8 cellular contexts compared by ENCODE assay signal in genomic region chr2:175111200-175111657, GRCh38. TPM values are rescaled to one million over a fixed set of nuclear protein-coding genes. Genes with fewer than 3 reads are reported as not detected.
A peak's percentile ranks its signal among the peaks of the same experiment; 100 is the strongest.
DNase-seq lines count a peak whose midpoint lies in the region; ATAC-seq and TF ChIP-seq lines count a peak whose summit lies in the region.

No MANE protein-coding gene starts in this region.

- H4K91ac ChIP-seq in IMR-90 (ENCODE audit: insufficient read depth, low read depth, low read length) (no peak overlapping the region), neuronal stem cell (ENCODE audit: low read depth, low read length, poor library complexity) (no peak overlapping the region)

- dilution Hi-C loops in IMR-90 (cut with HindIII; ENCODE audit: low sequenced_read_pairs, unreplicated experiment), result no loop called here

- H3K4me1 ChIP-seq in BE2C (no peaks in the 10 kb centered on the region), IMR-90 (ENCODE audit: control insufficient read depth, insufficient read depth, low read length) (peaks cover 4% of the 10 kb centered on the region), esophagus muscularis mucosa (no peaks in the 10 kb centered on the region), neuronal stem cell (ENCODE audit: control insufficient read depth in 2 of 2, insufficient read depth in 1 of 2, low read depth in 1 of 2, low read length in 2 of 2) (no peaks in the 10 kb centered on the region)

- no peak overlapping the region for H2BK20ac ChIP-seq in IMR-90 (ENCODE audit: low read depth, low read length)

- TF ChIP-seq POLR2A in IMR-90 (IDR thresholded peaks at IDR 0.05; ENCODE audit: low read depth, low read length) (no peak), esophagus muscularis mucosa (IDR thresholded peaks at IDR 0.05; ENCODE audit: low read depth) (no peak)

- H2BK5ac ChIP-seq in IMR-90 (ENCODE audit: low read depth, low read length, poor library complexity, severe bottlenecking) (no peak overlapping the region), neuronal stem cell (ENCODE audit: low read length) (no peak overlapping the region)

- WGBS in IMR-90 (ENCODE audit: extremely low coverage in 2 of 2, insufficient read length in 1 of 2), 2 experiments, result no CpG with 5 or more reads among the region's 3 CpGs
- 59% methylated on average over 3 of the region's 3 CpGs for WGBS in esophagus muscularis mucosa
- WGBS in neuronal stem cell (ENCODE audit: extremely low coverage in 2 of 2, insufficient read length in 2 of 2, insufficient replicate concordance in 1 of 2), 2 donors, result no CpG with 5 or more reads among the region's 3 CpGs

- no peak overlapping the region for H2AK9ac ChIP-seq in IMR-90 (replicated peaks; ENCODE audit: low read depth, low read length, poor library complexity)

- ATAC-seq in GM18517 (IDR thresholded peaks at IDR 0.05; ENCODE audit: unreplicated experiment) (peak; percentile 77), IMR-90 (ENCODE audit: low read depth) (peak; percentile 73), SK-N-SH treated with all-trans-retinoic acid at 6 μM for 48 hours (peak; percentile 84), HG02610 (IDR thresholded peaks at IDR 0.05; ENCODE audit: unreplicated experiment) (no peak)

- no peaks in the 10 kb centered on the region for H3K9me1 ChIP-seq in IMR-90 (ENCODE audit: insufficient read depth, low read length)

- peaks cover 5% of the 10 kb centered on the region; the same call in 1 of the 2 replicates for H4K20me1 ChIP-seq in IMR-90 (ENCODE audit: insufficient read depth, low read length)

- peak; percentile 45 for TF ChIP-seq CTCF in BE2C (IDR thresholded peaks at IDR 0.05; ENCODE audit: low read depth, low read length)
- TF ChIP-seq CTCF in IMR-90 (conservative IDR thresholded peaks at IDR 0.05; ENCODE audit: low read depth, low read length), result peak; percentile 64
- peak; percentile 73 to 76 (median 74) for TF ChIP-seq CTCF in esophagus muscularis mucosa (IDR thresholded peaks at IDR 0.05)

- H2BK15ac ChIP-seq in IMR-90 (ENCODE audit: low read depth, low read length) (no peak overlapping the region), neuronal stem cell (ENCODE audit: low read length) (no peak overlapping the region)

- H3K4ac ChIP-seq in IMR-90 (ENCODE audit: low read depth, low read length), result no peak overlapping the region
- no peak overlapping the region for H3K4ac ChIP-seq in neuronal stem cell (ENCODE audit: low read length)

- H3K18ac ChIP-seq in IMR-90 (ENCODE audit: low read depth, low read length) (no peak overlapping the region), neuronal stem cell (ENCODE audit: low read length) (no peak overlapping the region)

- no peak overlapping the region for H4K5ac ChIP-seq in IMR-90 (ENCODE audit: low read depth, low read length)

- H2AFZ ChIP-seq in IMR-90 (replicated peaks; ENCODE audit: low read length, poor library complexity) (no peak overlapping the region), neuronal stem cell (ENCODE audit: low read length) (no peak overlapping the region)

- peaks cover 8 to 11% of the 10 kb centered on the region in 2 experiments; a peak in 2 of 4 replicates for H3K79me1 ChIP-seq in IMR-90 (ENCODE audit: low read depth in 1 of 2, low read length in 2 of 2)
- H3K79me1 ChIP-seq in neuronal stem cell (ENCODE audit: low read depth, low read length), result peaks cover 2% of the 10 kb centered on the region

- no peak for TF ChIP-seq EP300 in esophagus muscularis mucosa (IDR thresholded peaks at IDR 0.05)

- no peak overlapping the region for H4K8ac ChIP-seq in IMR-90 (ENCODE audit: low read depth in 2 of 2, low read length in 2 of 2)
- no peak overlapping the region for H4K8ac ChIP-seq in neuronal stem cell (ENCODE audit: low read depth, low read length)

- in situ Hi-C loops in IMR-90 (cut with MboI; ENCODE audit: low sequenced_read_pairs), result no loop called here

- DNase-seq in BE2C (no peak), IMR-90 (peak; percentile 49), esophagus muscularis mucosa (ENCODE audit: extremely low spot score) (no peak), neuronal stem cell (ENCODE audit: low spot score) (peak; percentile 14)
- no peak for DNase-seq in stimulated activated naive CD4-positive, alpha-beta T cell treated with Interleukin-2 at 50 U/mL for 16 hours (lab: John Stamatoyannopoulos, UW)

- H3K27ac ChIP-seq in IMR-90 (ENCODE audit: insufficient read depth, low read length) (no peak overlapping the region), esophagus muscularis mucosa (replicated peaks in 1 of 4) (no peak overlapping the region), neuronal stem cell (replicated peaks; ENCODE audit: low read length) (no peak overlapping the region)

- POLR2A ChIA-PET in IMR-90 (lab: Charles Lee; ENCODE audit: unreplicated experiment), result no interaction called here

- no peaks in the 10 kb centered on the region for H3K36me3 ChIP-seq in BE2C
- H3K36me3 ChIP-seq in IMR-90 (ENCODE audit: control insufficient read depth, insufficient read depth, low read length), result peaks cover 12% of the 10 kb centered on the region
- H3K36me3 ChIP-seq in esophagus muscularis mucosa, result peaks cover 20 to 88% (median 53%) of the 10 kb centered on the region in 4 donors
- peaks cover 14 to 89% of the 10 kb centered on the region in 2 donors for H3K36me3 ChIP-seq in neuronal stem cell (replicated peaks in 1 of 2; ENCODE audit: control insufficient read depth in 2 of 2, insufficient read depth in 2 of 2, low read length in 2 of 2)

- no peak overlapping the region for H3K23ac ChIP-seq in IMR-90 (ENCODE audit: low read depth, low read length)
- H3K23ac ChIP-seq in neuronal stem cell (ENCODE audit: low read depth, low read length, poor library complexity), result no peak overlapping the region

- BruUV-seq in IMR-90 (replicated peaks; lab: Mats Ljungman, UMichigan), result no TSS peak

- no peaks in the 10 kb centered on the region for H3K9me3 ChIP-seq in BE2C
- H3K9me3 ChIP-seq in IMR-90 (ENCODE audit: control insufficient read depth, insufficient read depth, low read length), result no peaks in the 10 kb centered on the region
- no peaks in the 10 kb centered on the region for H3K9me3 ChIP-seq in esophagus muscularis mucosa
- peaks cover 1 to 20% of the 10 kb centered on the region in 2 donors for H3K9me3 ChIP-seq in neuronal stem cell (replicated peaks in 1 of 2; ENCODE audit: control insufficient read depth in 2 of 2, insufficient read depth in 1 of 2, low read depth in 1 of 2, low read length in 2 of 2)

- no peak overlapping the region for H2BK12ac ChIP-seq in neuronal stem cell (ENCODE audit: low read length)

- no peak overlapping the region for H3K4me2 ChIP-seq in IMR-90 (ENCODE audit: low read depth, low read length)
- H3K4me2 ChIP-seq in neuronal stem cell (ENCODE audit: insufficient read depth, low read length, poor library complexity, severe bottlenecking), result no peak overlapping the region

- H3K9ac ChIP-seq in IMR-90 (ENCODE audit: low read depth, low read length) (no peak overlapping the region), neuronal stem cell (ENCODE audit: low read depth, low read length, poor library complexity) (no peak overlapping the region)

- H2BK120ac ChIP-seq in IMR-90 (ENCODE audit: low read depth, low read length) (no peak overlapping the region), neuronal stem cell (ENCODE audit: low read depth, low read length) (no peak overlapping the region)

- CTCF ChIA-PET in IMR-90 (lab: Yijun Ruan, JAX), result no interaction called here

- H3K27me3 ChIP-seq in BE2C, result no peaks in the 10 kb centered on the region
- no peaks in the 10 kb centered on the region for H3K27me3 ChIP-seq in IMR-90 (ENCODE audit: control insufficient read depth, insufficient read depth, low read length)
- H3K27me3 ChIP-seq in esophagus muscularis mucosa, result no peaks in the 10 kb centered on the region
- H3K27me3 ChIP-seq in neuronal stem cell (ENCODE audit: control insufficient read depth in 3 of 3, insufficient read depth in 3 of 3, low read depth in 1 of 3, low read length in 3 of 3), result no peaks in the 10 kb centered on the region

- TF ChIP-seq RAD21 in IMR-90 (IDR thresholded peaks at IDR 0.05; ENCODE audit: low read length), result peak; percentile 59

- intact Hi-C loops in IMR-90 (cut with micrococcal nuclease) (loop anchor here (2.0 to 5.0 kb wide), 2 partner anchors 172 to 409 kb away; no protein-coding TSS in a partner anchor), esophagus muscularis mucosa (cut with DNase I) (no loop called here)

- H2AK5ac ChIP-seq in IMR-90 (ENCODE audit: low read depth, low read length) (no peak overlapping the region), neuronal stem cell (ENCODE audit: low read depth, low read length) (no peak overlapping the region)

- H3K4me3 ChIP-seq in BE2C (ENCODE audit: low read depth, low read length), result no peak overlapping the region
- H3K4me3 ChIP-seq in IMR-90 (ENCODE audit: insufficient read depth, low read depth, low read length), result no peak overlapping the region
- no peak overlapping the region for H3K4me3 ChIP-seq in esophagus muscularis mucosa
- H3K4me3 ChIP-seq in neuronal stem cell (ENCODE audit: low read length in 2 of 2), result no peak overlapping the region

- H3K56ac ChIP-seq in IMR-90 (ENCODE audit: extremely low read depth, insufficient read depth, low read length), result no peak overlapping the region

- no peak overlapping the region for H3K14ac ChIP-seq in IMR-90 (replicated peaks; ENCODE audit: low read depth, low read length)
- H3K14ac ChIP-seq in neuronal stem cell (ENCODE audit: low read length), result no peak overlapping the region

TF ChIP-seq in IMR-90, 13 proteins besides CTCF, POLR2A, EP300 and RAD21:
- TF ChIP-seq RCOR1 (IDR thresholded peaks at IDR 0.05; ENCODE audit: insufficient replicate concordance, low read length) (no peak), SMC3 (IDR thresholded peaks at IDR 0.05; ENCODE audit: low read depth, low read length) (peak; percentile 49)

TF ChIP-seq in SK-N-SH treated with all-trans-retinoic acid at 6 μM for 48 hours, 23 proteins besides CTCF, POLR2A, EP300 and RAD21 (continues in another document):
- no peak for TF ChIP-seq TOX (CRISPR knock-in tag; IDR thresholded peaks at IDR 0.05; ENCODE audit: borderline replicate concordance)

RNA-seq across cellular contexts. Expression of gene ATF2, which starts 56.8 kb away (rescaled TPM):
- 10.3 TPM for polyA plus RNA-seq in BE2C (2012; ENCODE audit: insufficient read depth, insufficient read length, low read depth)
- 51.1 and 60.0 TPM in 2 replicates for total RNA-seq in IMR-90 (2012; rRNA removed)
- polyA plus RNA-seq in IMR-90 (2012; rRNA removed), result 23.2 and 24.1 TPM in 2 replicates
- 8.3 and 8.6 TPM in 2 replicates for polyA plus RNA-seq in IMR-90 (2012; cell fraction: cytosol; rRNA removed)
- polyA plus RNA-seq in IMR-90 (2012; cell fraction: nucleus; rRNA removed; ENCODE audit: low replicate concordance), result 5.9 and 26.0 TPM in 2 replicates
- 10 to 100 TPM; 36.5 to 48.6 (median 43.5) TPM for total RNA-seq in esophagus muscularis mucosa
- 64.3 TPM for polyA plus RNA-seq in neuronal stem cell (2013, experiment 1 of 2)
- polyA plus RNA-seq in neuronal stem cell (2013, experiment 2 of 2), result 69.0 TPM

Comparison
In these comparisons a context has a peak if more than half of its experiments do, and no peak if none do; other contexts are left out.
1. DNase-seq: peak in IMR-90 (single experiment) and neuronal stem cell (single experiment); none in BE2C (single experiment), esophagus muscularis mucosa (single experiment) and stimulated activated naive CD4-positive, alpha-beta T cell treated with Interleukin-2 at 50 U/mL for 16 hours (single experiment).
2. Peak in every context shown above with its lines, with median percentiles within 50 percentile points of each other: CTCF ChIP-seq.